Comparison of ENCODE assay signal across 11 cellular contexts in the genomic region with DNA sequence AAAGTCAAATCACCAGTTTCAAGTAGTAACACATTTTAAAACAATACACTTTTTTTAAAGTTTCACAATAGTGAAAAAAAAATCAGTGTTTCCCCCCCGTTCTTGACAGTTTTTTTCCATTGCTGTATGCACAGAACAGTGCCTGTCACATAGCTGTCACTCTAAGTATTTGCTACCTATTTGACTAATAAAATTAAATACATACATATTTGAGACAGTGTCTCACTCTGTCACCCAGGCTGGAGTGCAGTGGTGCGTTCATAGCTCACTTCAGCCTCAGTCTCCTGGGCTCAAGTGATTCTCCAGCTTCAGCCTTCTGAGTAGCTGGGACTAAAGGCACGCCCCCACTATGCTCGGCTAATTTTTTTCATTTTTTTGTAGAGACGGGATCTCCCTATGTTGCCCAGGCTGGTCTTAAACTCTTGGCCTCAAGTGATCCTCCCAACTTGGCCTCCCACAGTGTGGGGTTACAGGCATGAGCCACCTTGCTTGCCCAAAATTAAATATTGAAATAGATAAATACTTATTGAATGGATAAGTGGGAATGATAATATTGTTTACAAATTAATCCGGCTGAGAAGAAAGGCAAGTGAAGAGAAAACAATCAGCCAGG. TPM values are rescaled to one million over a fixed set of nuclear protein-coding genes. Genes with fewer than 3 reads are reported as not detected.
DNase-seq lines count a peak whose midpoint lies in the region; ATAC-seq, FAIRE-seq and TF ChIP-seq lines count a peak whose summit lies in the region.
"Had no signal": no experiment of that assay in that cellular context is flagged by ENCODE, and none has a peak within 500 bp of the region (broad histone marks: within the 10 kb centered on the region; RNA-seq: fewer than 3 reads in every experiment).

No MANE protein-coding gene starts in this region.

- H3K4me3 ChIP-seq in BLaER1, result no peak overlapping the region
- no peak overlapping the region for H3K4me3 ChIP-seq in GM12878
- H3K4me3 ChIP-seq: sigmoid colon had no signal

- intact Hi-C loops in GM12878 (cut with micrococcal nuclease; ENCODE audit: unreplicated experiment) (no loop called here), left cardiac atrium (cut with DNase I) (no loop called here)

- H3K36me3 ChIP-seq in BLaER1 (no peaks in the 10 kb centered on the region), ES-I3 (ENCODE audit: insufficient read depth, low read length) (no peaks in the 10 kb centered on the region), GM12878 (ENCODE audit: control insufficient read depth in 2 of 2, insufficient read depth in 2 of 2, low read length in 1 of 2) (no peaks in the 10 kb centered on the region)
- H3K36me3 ChIP-seq: sigmoid colon had no signal

- in situ Hi-C loops in GM12878 (cut with MboI), result no loop called here

- ATAC-seq in GM12878 (peak; percentile 29), left cardiac atrium (no peak)

- H3K27me3 ChIP-seq in BLaER1 (peaks cover 38% of the 10 kb centered on the region), GM12878 (replicated peaks in 1 of 2; ENCODE audit: control insufficient read depth in 2 of 2, insufficient read depth in 2 of 2, low read length in 1 of 2) (peaks cover 2% of the 10 kb centered on the region in 2 experiments; a peak in 2 of 4 replicates)

- no peak for TF ChIP-seq EP300 in GM12878 (IDR thresholded peaks at IDR 0.05; ENCODE audit: borderline replicate concordance in 1 of 2, control insufficient read depth in 1 of 2, low read depth in 2 of 2, low read length in 2 of 2)

- no peak for TF ChIP-seq CTCF in GM12878 (IDR thresholded peaks at IDR 0.05 in 2 of 3, conservative IDR thresholded peaks at IDR 0.05 in 1 of 3; ENCODE audit: control insufficient read depth in 2 of 3, extremely low read depth in 1 of 3, insufficient read depth in 1 of 3, low read depth in 3 of 3, low read length in 3 of 3)

- FAIRE-seq in GM12878 (lab: Jason Lieb, UNC), result no peak

- H3K9me3 ChIP-seq in BLaER1, result no peaks in the 10 kb centered on the region
- H3K9me3 ChIP-seq in ES-I3 (ENCODE audit: control insufficient read depth, insufficient read depth, low read length), result no peaks in the 10 kb centered on the region
- H3K9me3 ChIP-seq in GM12878 (replicated peaks; ENCODE audit: control insufficient read depth, insufficient read depth, low read length), result no peaks in the 10 kb centered on the region
- H3K9me3 ChIP-seq: sigmoid colon had no signal

- CTCF ChIA-PET in GM12878 (lab: Yijun Ruan, JAX), result interaction anchor here (0.7 to 0.9 kb wide), 6 partner anchors 8 to 235 kb away, joined by 3 to 4 read pairs (median 3); partner anchors contain the start of gene NAXE

- no peaks in the 10 kb centered on the region for H3K79me2 ChIP-seq in GM12878 (ENCODE audit: control insufficient read depth, insufficient read depth, low read length)

- H3K4me1 ChIP-seq in BLaER1 (peaks cover 7% of the 10 kb centered on the region; the same call in 1 of the 2 replicates), ES-I3 (ENCODE audit: insufficient read depth, low read length) (no peaks in the 10 kb centered on the region), GM12878 (ENCODE audit: control insufficient read depth, insufficient read depth, low read length) (0 out of 2 replicates have a peak, but pooled peaks cover 2% of the 10 kb centered on the region)

- H3K27ac ChIP-seq in BLaER1, result no peak overlapping the region
- H3K27ac ChIP-seq in GM12878 (ENCODE audit: control insufficient read depth, insufficient read depth), result no peak overlapping the region
- H3K27ac ChIP-seq: sigmoid colon had no signal

- TF ChIP-seq RAD21 in GM12878 (IDR thresholded peaks at IDR 0.05; ENCODE audit: insufficient read depth, low read depth, low read length), result no peak

- H2AFZ ChIP-seq in GM12878 (ENCODE audit: control insufficient read depth, low read depth, low read length), result no peak overlapping the region

- DNase-seq in GM12878 (ENCODE audit: low read depth, low spot score) (no peak), NCI-H2227 treated with DMSO at 0.1 percent for 48 hours (lab: John Stamatoyannopoulos, UW) (no peak), left cardiac atrium (no peak), SIG-M5 (lab: John Stamatoyannopoulos, UW) (no peak)
- DNase-seq: sigmoid colon had no signal

- POLR2A ChIA-PET in GM12878 (lab: Charles Lee), result no interaction called here

- no peak for TF ChIP-seq POLR2A in GM12878 (IDR thresholded peaks at IDR 0.05; ENCODE audit: low read depth, low read length)

- BruUV-seq in GM12878 (replicated peaks; lab: Mats Ljungman, UMichigan), result no TSS peak

- no peaks in the 10 kb centered on the region for H4K20me1 ChIP-seq in BLaER1
- no peaks in the 10 kb centered on the region for H4K20me1 ChIP-seq in GM12878 (ENCODE audit: control insufficient read depth, insufficient read depth)

- H3K4me2 ChIP-seq in BLaER1 (peak overlapping the region; percentile 44), GM12878 (ENCODE audit: control insufficient read depth, insufficient read depth) (no peak overlapping the region)

- no peak overlapping the region for H3K9ac ChIP-seq in BLaER1
- peak overlapping the region; percentile 34; the same call in 1 of the 2 replicates for H3K9ac ChIP-seq in ES-I3 (ENCODE audit: low read depth, low read length)
- H3K9ac ChIP-seq in GM12878 (ENCODE audit: control insufficient read depth, insufficient read depth, low read length), result no peak overlapping the region

- under 1% methylated on average over 6 of the region's 6 CpGs for WGBS in GM12878 (ENCODE audit: insufficient coverage, insufficient replicate concordance, low lambda C conversion rate, missing lambda C conversion rate)

- SMC1A ChIA-PET in GM12878 (lab: Charles Lee; ENCODE audit: uncharacterized antibody, unreplicated experiment), result no interaction called here

- RAD21 ChIA-PET in GM12878 (lab: Charles Lee; ENCODE audit: unreplicated experiment), result interaction anchor here (1.0 to 1.4 kb wide), 2 partner anchors 17 to 29 kb away, joined by 3 read pairs; no protein-coding TSS in a partner anchor

RNA-seq across cellular contexts. Expression of gene RHBG, which starts 12.6 kb away (rescaled TPM):
- not detected in 2 replicates for total RNA-seq in GM12878 (2013; cell fraction: nucleolus; rRNA removed)
- total RNA-seq in GM12878 (2014; rRNA removed), result not detected in 2 replicates
- total RNA-seq in GM12878 (2014; rRNA removed; fragmentation: Illumina TruSeq; extraction: Trizol), result not detected in 2 replicates
- 0.11 TPM in 1 of 2 replicates, not detected in the other for total RNA-seq in GM12878 (2021)
- not detected for polyA plus RNA-seq in GM12878 (2011; ENCODE audit: low read depth)
- polyA plus RNA-seq in GM12878 (2011; rRNA removed), result not detected in 2 replicates
- not detected in 2 replicates for polyA plus RNA-seq in GM12878 (2011; cell fraction: cytosol; rRNA removed)
- not detected in 2 replicates for polyA plus RNA-seq in GM12878 (2011; cell fraction: nucleus; rRNA removed)
- polyA plus RNA-seq in GM12878 (2012), result 0.11 and 0.19 TPM in 2 replicates
- polyA plus RNA-seq in GM12878 (2014; fragmentation: Illumina TruSeq; extraction: Trizol), result not detected in 2 replicates
- polyA plus RNA-seq in GM12878 (2014; fragmentation: Nextera tagmentation; extraction: Ambion mirVana), result not detected
- 0.04 TPM in 1 of 2 replicates, not detected in the other for polyA plus RNA-seq in GM12878 (2014; rRNA removed)
- polyA plus RNA-seq in GM12878 (2016; fragmentation: Nextera tagmentation; extraction: Ambion mirVana), result not detected
- polyA minus RNA-seq in GM12878 (2011; rRNA and poly(A)+ RNA removed), result not detected in 2 replicates
- not detected in 2 replicates for polyA minus RNA-seq in GM12878 (2011; cell fraction: cytosol; rRNA and poly(A)+ RNA removed)
- not detected in 2 replicates for polyA minus RNA-seq in GM12878 (2011; cell fraction: nucleus; rRNA and poly(A)+ RNA removed)
- total RNA-seq in left cardiac atrium, result not detected
- total RNA-seq: CD4-positive, alpha-beta T cell; HT-29; NCI-H460; sigmoid colon had no signal
- polyA plus RNA-seq: sigmoid colon had no signal

RNA-seq across cellular contexts. Expression of gene TSACC, which starts 18.0 kb away (rescaled TPM):
- not detected in 2 replicates for total RNA-seq in GM12878 (2013; cell fraction: nucleolus; rRNA removed)
- total RNA-seq in GM12878 (2014; rRNA removed) (not detected in 2 replicates), GM12878 (2014; rRNA removed; fragmentation: Illumina TruSeq; extraction: Trizol) (not detected in 2 replicates), GM12878 (2021) (not detected in 2 replicates), left cardiac atrium (1 to 10 TPM in 1 of 2 donors, not detected in 1; 1.0 TPM)
- polyA plus RNA-seq in GM12878 (2011; ENCODE audit: low read depth), result not detected
- polyA plus RNA-seq in GM12878 (2011; rRNA removed) (not detected in 2 replicates), GM12878 (2014; fragmentation: Illumina TruSeq; extraction: Trizol) (0.25 and 1.1 TPM in 2 replicates), GM12878 (2014; fragmentation: Nextera tagmentation; extraction: Ambion mirVana) (1 to 10 TPM in 1 of 2 experiments, under 1 TPM in 1; 0.82 to 1.0 TPM), GM12878 (2014; rRNA removed) (0.40 and 0.53 TPM in 2 replicates), GM12878 (2016; fragmentation: Nextera tagmentation; extraction: Ambion mirVana) (1 to 10 TPM; 1.8 to 2.8 TPM)
- polyA plus RNA-seq in GM12878 (2011; cell fraction: cytosol; rRNA removed), result 0.15 TPM in 1 of 2 replicates, not detected in the other
- not detected in 2 replicates for polyA plus RNA-seq in GM12878 (2011; cell fraction: nucleus; rRNA removed)
- polyA plus RNA-seq in GM12878 (2012), result not detected in 2 replicates
- not detected in 2 replicates for polyA minus RNA-seq in GM12878 (2011; rRNA and poly(A)+ RNA removed)
- not detected in 2 replicates for polyA minus RNA-seq in GM12878 (2011; cell fraction: cytosol; rRNA and poly(A)+ RNA removed)
- not detected in 2 replicates for polyA minus RNA-seq in GM12878 (2011; cell fraction: nucleus; rRNA and poly(A)+ RNA removed)
- total RNA-seq: CD4-positive, alpha-beta T cell had no signal

RNA-seq across cellular contexts. Expression of gene CCT3, which starts 18.3 kb away (rescaled TPM):
- total RNA-seq in GM12878 (2013; cell fraction: nucleolus; rRNA removed), result 129 and 141 TPM in 2 replicates
- 358 and 369 TPM in 2 replicates for total RNA-seq in GM12878 (2014; rRNA removed)
- total RNA-seq in GM12878 (2014; rRNA removed; fragmentation: Illumina TruSeq; extraction: Trizol), result 376 and 396 TPM in 2 replicates
- total RNA-seq in GM12878 (2021), result 347 and 356 TPM in 2 replicates
- 197 TPM for polyA plus RNA-seq in GM12878 (2011; ENCODE audit: low read depth)
- polyA plus RNA-seq in GM12878 (2011; rRNA removed), result 435 and 458 TPM in 2 replicates
- polyA plus RNA-seq in GM12878 (2011; cell fraction: cytosol; rRNA removed), result 383 and 487 TPM in 2 replicates
- polyA plus RNA-seq in GM12878 (2011; cell fraction: nucleus; rRNA removed), result 170 and 243 TPM in 2 replicates
- polyA plus RNA-seq in GM12878 (2012), result 166 and 177 TPM in 2 replicates
- polyA plus RNA-seq in GM12878 (2014; fragmentation: Illumina TruSeq; extraction: Trizol), result 372 and 384 TPM in 2 replicates
- 100 to 1,000 TPM; 491 to 585 TPM for polyA plus RNA-seq in GM12878 (2014; fragmentation: Nextera tagmentation; extraction: Ambion mirVana)
- 319 and 330 TPM in 2 replicates for polyA plus RNA-seq in GM12878 (2014; rRNA removed)
- polyA plus RNA-seq in GM12878 (2016; fragmentation: Nextera tagmentation; extraction: Ambion mirVana), result 100 to 1,000 TPM; 489 to 496 TPM
- polyA minus RNA-seq in GM12878 (2011; rRNA and poly(A)+ RNA removed), result 445 and 573 TPM in 2 replicates
- polyA minus RNA-seq in GM12878 (2011; cell fraction: cytosol; rRNA and poly(A)+ RNA removed), result 166 and 191 TPM in 2 replicates
- polyA minus RNA-seq in GM12878 (2011; cell fraction: nucleus; rRNA and poly(A)+ RNA removed), result 60.0 and 98.2 TPM in 2 replicates
- total RNA-seq in left cardiac atrium, result 100 to 1,000 TPM; 125 to 128 TPM

RNA-seq across cellular contexts. Expression of gene VHLL, which starts 57.3 kb away (rescaled TPM):
- 1.0 TPM in 1 of 2 replicates, not detected in the other for total RNA-seq in GM12878 (2013; cell fraction: nucleolus; rRNA removed)
- total RNA-seq in GM12878 (2014; rRNA removed) (0.23 TPM in 1 of 2 replicates, not detected in the other), GM12878 (2014; rRNA removed; fragmentation: Illumina TruSeq; extraction: Trizol) (not detected in 2 replicates), GM12878 (2021) (not detected in 2 replicates), left cardiac atrium (not detected)
- not detected for polyA plus RNA-seq in GM12878 (2011; ENCODE audit: low read depth)
- polyA plus RNA-seq in GM12878 (2011; rRNA removed) (not detected in 2 replicates), GM12878 (2014; fragmentation: Illumina TruSeq; extraction: Trizol) (not detected in 2 replicates), GM12878 (2014; fragmentation: Nextera tagmentation; extraction: Ambion mirVana) (not detected), GM12878 (2014; rRNA removed) (not detected in 2 replicates), GM12878 (2016; fragmentation: Nextera tagmentation; extraction: Ambion mirVana) (not detected)
- polyA plus RNA-seq in GM12878 (2011; cell fraction: cytosol; rRNA removed), result not detected in 2 replicates
- 0.41 TPM in 1 of 2 replicates, not detected in the other for polyA plus RNA-seq in GM12878 (2011; cell fraction: nucleus; rRNA removed)
- not detected in 2 replicates for polyA plus RNA-seq in GM12878 (2012)
- polyA minus RNA-seq in GM12878 (2011; rRNA and poly(A)+ RNA removed), result 0.44 and 0.52 TPM in 2 replicates
- not detected in 2 replicates for polyA minus RNA-seq in GM12878 (2011; cell fraction: cytosol; rRNA and poly(A)+ RNA removed)
- 0.77 TPM in 1 of 2 replicates, not detected in the other for polyA minus RNA-seq in GM12878 (2011; cell fraction: nucleus; rRNA and poly(A)+ RNA removed)
- total RNA-seq: CD4-positive, alpha-beta T cell; HT-29; NCI-H460; sigmoid colon had no signal
- polyA plus RNA-seq: adipose tissue, sigmoid colon had no signal
